Comparison of ENCODE assay signal across 15 cellular contexts in the genomic region with DNA sequence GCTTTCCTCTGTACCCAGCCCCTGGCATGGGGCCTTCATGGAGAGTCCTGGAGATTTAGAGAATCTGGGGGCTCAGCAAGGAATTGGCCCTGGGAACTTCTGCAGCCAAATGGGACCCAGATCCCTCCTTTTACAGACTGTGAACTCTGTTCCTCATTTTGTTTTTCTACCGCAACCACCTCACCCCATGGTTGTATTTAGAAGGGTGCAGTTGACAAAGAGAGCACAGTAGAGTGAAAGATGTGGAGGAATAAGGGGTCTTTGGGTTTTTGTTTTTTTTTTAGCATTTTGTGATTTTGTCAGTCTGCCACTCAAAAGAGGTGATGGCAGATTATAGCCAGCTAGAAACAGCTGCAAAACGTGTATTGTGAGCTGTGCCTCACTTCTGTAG. TPM values are rescaled to one million over a fixed set of nuclear protein-coding genes. Genes with fewer than 3 reads are reported as not detected.
DNase-seq lines count a peak whose midpoint lies in the region; ATAC-seq, FAIRE-seq and TF ChIP-seq lines count a peak whose summit lies in the region.
"Had no signal": no experiment of that assay in that cellular context is flagged by ENCODE, and none has a peak within 500 bp of the region (broad histone marks: within the 10 kb centered on the region; RNA-seq: fewer than 3 reads in every experiment).

No MANE protein-coding gene starts in this region.

- TF ChIP-seq CTCF in GM12878 (IDR thresholded peaks at IDR 0.05 in 2 of 3, conservative IDR thresholded peaks at IDR 0.05 in 1 of 3; ENCODE audit: control insufficient read depth in 2 of 3, extremely low read depth in 1 of 3, insufficient read depth in 1 of 3, low read depth in 3 of 3, low read length in 3 of 3) (no peak), osteocyte (IDR thresholded peaks at IDR 0.05) (no peak)

- in situ Hi-C loops in KBM-7 (cut with MboI; ENCODE audit: low pct_unique_long_range_greater_than_20kb, low sequenced_read_pairs): no loop called here
- in situ Hi-C loops in GM12878 (cut with MboI): no loop called here

- H3K27me3 Mint-ChIP-seq in activated CD4-positive, alpha-beta T cell treated with anti-CD3 and anti-CD28 coated beads, Interleukin-2, amount 10 ng/mL, durations not matched to agents 7 days and 5 days: no peaks in the 10 kb centered on the region
- H3K27me3 Mint-ChIP-seq in osteocyte (ENCODE audit: unreplicated experiment): no peaks in the 10 kb centered on the region

- peaks cover 2% of the 10 kb centered on the region for H3K36me3 Mint-ChIP-seq in activated CD4-positive, alpha-beta T cell treated with anti-CD3 and anti-CD28 coated beads, Interleukin-2, amount 10 ng/mL, durations not matched to agents 7 days and 5 days (ENCODE audit: low read depth)
- H3K36me3 Mint-ChIP-seq in osteocyte (ENCODE audit: unreplicated experiment): peaks cover 5% of the 10 kb centered on the region

- H3K4me3 ChIP-seq in GM12878: no peak overlapping the region
- H3K4me3 ChIP-seq: MG63, tibial nerve had no signal

- WGBS in GM12878 (ENCODE audit: insufficient coverage, insufficient replicate concordance, low lambda C conversion rate, missing lambda C conversion rate): 28% methylated on average over 2 of the region's 2 CpGs

- no peaks in the 10 kb centered on the region for H3K79me2 ChIP-seq in GM12878 (ENCODE audit: control insufficient read depth, insufficient read depth, low read length)

- no peaks in the 10 kb centered on the region for H3K9me3 ChIP-seq in GM12878 (replicated peaks; ENCODE audit: control insufficient read depth, insufficient read depth, low read length)
- H3K9me3 ChIP-seq: MG63, tibial nerve had no signal

- H3K27ac ChIP-seq in GM12878 (ENCODE audit: control insufficient read depth, insufficient read depth): no peak overlapping the region
- H3K27ac ChIP-seq: tibial nerve, WERI-Rb-1 had no signal

- ATAC-seq in GM12878: no peak
- ATAC-seq in GM19395 (IDR thresholded peaks at IDR 0.05; ENCODE audit: unreplicated experiment): no peak

- H3K4me3 Mint-ChIP-seq in activated CD4-positive, alpha-beta T cell treated with anti-CD3 and anti-CD28 coated beads, Interleukin-2, amount 10 ng/mL, durations not matched to agents 7 days and 5 days: peak overlapping the region; percentile 82
- peak overlapping the region; percentile 87 for H3K4me3 Mint-ChIP-seq in osteocyte (ENCODE audit: unreplicated experiment)

- CTCF ChIA-PET in activated CD4-positive, alpha-beta T cell treated with anti-CD3 and anti-CD28 coated beads, Interleukin-2, amount 10 ng/mL, durations not matched to agents 7 days and 5 days (lab: Charles Lee): interaction anchor here (1.4 kb wide), 1 partner anchor 12 kb away, joined by 3 read pairs; no protein-coding TSS in a partner anchor
- CTCF ChIA-PET in GM12878 (lab: Yijun Ruan, JAX): interaction anchor here (0.6 kb wide), 1 partner anchor 22 kb away, joined by 3 read pairs; no protein-coding TSS in a partner anchor

- FAIRE-seq in GM12878 (lab: Jason Lieb, UNC): no peak
- FAIRE-seq: colon, GM18507 had no signal

- POLR2A ChIA-PET in activated CD4-positive, alpha-beta T cell treated with anti-CD3 and anti-CD28 coated beads, Interleukin-2, amount 10 ng/mL, durations not matched to agents 7 days and 5 days (lab: Charles Lee): no interaction called here
- POLR2A ChIA-PET in GM12878 (lab: Charles Lee): no interaction called here

- TF ChIP-seq EP300 in GM12878 (IDR thresholded peaks at IDR 0.05; ENCODE audit: borderline replicate concordance in 1 of 2, control insufficient read depth in 1 of 2, low read depth in 2 of 2, low read length in 2 of 2): no peak

- no peak overlapping the region for H3K9ac ChIP-seq in GM12878 (ENCODE audit: control insufficient read depth, insufficient read depth, low read length)

- no peaks in the 10 kb centered on the region for H3K27me3 ChIP-seq in GM12878 (replicated peaks in 1 of 2; ENCODE audit: control insufficient read depth in 2 of 2, insufficient read depth in 2 of 2, low read length in 1 of 2)
- H3K27me3 ChIP-seq: MG63, tibial nerve had no signal

- RAD21 ChIA-PET in GM12878 (lab: Charles Lee; ENCODE audit: unreplicated experiment): no interaction called here

- no peak overlapping the region for H2AFZ ChIP-seq in GM12878 (ENCODE audit: control insufficient read depth, low read depth, low read length)

- H3K4me1 Mint-ChIP-seq in activated CD4-positive, alpha-beta T cell treated with anti-CD3 and anti-CD28 coated beads, Interleukin-2, amount 10 ng/mL, durations not matched to agents 7 days and 5 days: peaks cover 32% of the 10 kb centered on the region
- peaks cover 36% of the 10 kb centered on the region for H3K4me1 Mint-ChIP-seq in osteocyte (ENCODE audit: unreplicated experiment)

- no peak for TF ChIP-seq RAD21 in GM12878 (IDR thresholded peaks at IDR 0.05; ENCODE audit: insufficient read depth, low read depth, low read length)

- H3K4me1 ChIP-seq in GM12878 (ENCODE audit: control insufficient read depth, insufficient read depth, low read length): peaks cover 8% of the 10 kb centered on the region

- H3K36me3 ChIP-seq in GM12878 (ENCODE audit: control insufficient read depth in 2 of 2, insufficient read depth in 2 of 2, low read length in 1 of 2): no peaks in the 10 kb centered on the region
- H3K36me3 ChIP-seq: MG63 had no signal

- no peak overlapping the region for H3K27ac Mint-ChIP-seq in activated CD4-positive, alpha-beta T cell treated with anti-CD3 and anti-CD28 coated beads, Interleukin-2, amount 10 ng/mL, durations not matched to agents 7 days and 5 days
- no peak overlapping the region for H3K27ac Mint-ChIP-seq in osteocyte (ENCODE audit: unreplicated experiment)

- SMC1A ChIA-PET in GM12878 (lab: Charles Lee; ENCODE audit: uncharacterized antibody, unreplicated experiment): interaction anchor here (1.4 to 1.6 kb wide), 2 partner anchors 11 to 61 kb away, joined by 3 to 4 read pairs; no protein-coding TSS in a partner anchor

- intact Hi-C loops in GM12878 (cut with micrococcal nuclease; ENCODE audit: unreplicated experiment): no loop called here

- no peaks in the 10 kb centered on the region for H3K9me3 Mint-ChIP-seq in activated CD4-positive, alpha-beta T cell treated with anti-CD3 and anti-CD28 coated beads, Interleukin-2, amount 10 ng/mL, durations not matched to agents 7 days and 5 days
- no peaks in the 10 kb centered on the region for H3K9me3 Mint-ChIP-seq in osteocyte (ENCODE audit: unreplicated experiment)

- DNase-seq in activated CD4-positive, alpha-beta T cell treated with anti-CD3 and anti-CD28 coated beads, Interleukin-2, amount 10 ng/mL, durations not matched to agents 7 days and 5 days: no peak
- no peak for DNase-seq in activated CD4-positive, alpha-beta T cell treated with anti-CD3 and anti-CD28 coated beads, Interleukin-2, amount 50 U/mL, for 1 hour
- DNase-seq in KBM-7 (peak; percentile 30), GM12878 (ENCODE audit: low read depth, low spot score) (no peak), osteocyte (ENCODE audit: extremely low spot score, unreplicated experiment) (no peak), nucleus accumbens (lab: John Stamatoyannopoulos, UW) (no peak), GM19240 (ENCODE audit: insufficient read length, low spot score) (no peak)
- DNase-seq: activated naive CD4-positive, alpha-beta T cell treated with Interleukin-2 at 50 U/mL for 16 hours; MG63; NCI-H2227 treated with DMSO at 0.1 percent for 48 hours; WERI-Rb-1 had no signal

- no peak for TF ChIP-seq POLR2A in GM12878 (IDR thresholded peaks at IDR 0.05; ENCODE audit: low read depth, low read length)

- H3K4me2 ChIP-seq in GM12878 (ENCODE audit: control insufficient read depth, insufficient read depth): peak overlapping the region; percentile 99

- no TSS peak for BruUV-seq in GM12878 (replicated peaks; lab: Mats Ljungman, UMichigan)

- H4K20me1 ChIP-seq in GM12878 (ENCODE audit: control insufficient read depth, insufficient read depth): no peaks in the 10 kb centered on the region

RNA-seq across cellular contexts. Expression of gene ZNF74, which starts 1.9 kb away (rescaled TPM):
- total RNA-seq in activated CD4-positive, alpha-beta T cell treated with anti-CD3 and anti-CD28 coated beads, Interleukin-2, amount 10 ng/mL, durations not matched to agents 7 days and 5 days: 10 to 100 TPM in 1 of 2 experiments, 1 to 10 TPM in 1; 8.6 to 11.1 TPM
- 13.4 and 18.4 TPM in 2 replicates for total RNA-seq in GM12878 (2013; cell fraction: nucleolus; rRNA removed)
- total RNA-seq in GM12878 (2014; rRNA removed) (8.0 and 8.6 TPM in 2 replicates), GM12878 (2014; rRNA removed; fragmentation: Illumina TruSeq; extraction: Trizol) (3.7 and 4.0 TPM in 2 replicates), GM12878 (2021) (8.3 and 9.3 TPM in 2 replicates), osteocyte (19.6 and 20.4 TPM in 2 replicates)
- 1.3 TPM for polyA plus RNA-seq in GM12878 (2011; ENCODE audit: low read depth)
- polyA plus RNA-seq in GM12878 (2011; rRNA removed) (2.9 and 4.4 TPM in 2 replicates), GM12878 (2014; fragmentation: Illumina TruSeq; extraction: Trizol) (1.6 and 3.0 TPM in 2 replicates), GM12878 (2014; fragmentation: Nextera tagmentation; extraction: Ambion mirVana) (under 1 TPM; 0.37 to 0.73 TPM), GM12878 (2014; rRNA removed) (7.0 and 7.4 TPM in 2 replicates), GM12878 (2016; fragmentation: Nextera tagmentation; extraction: Ambion mirVana) (1 to 10 TPM; 5.8 to 6.2 TPM)
- polyA plus RNA-seq in GM12878 (2011; cell fraction: cytosol; rRNA removed): 5.6 and 8.6 TPM in 2 replicates
- polyA plus RNA-seq in GM12878 (2011; cell fraction: nucleus; rRNA removed): 5.9 and 7.3 TPM in 2 replicates
- 2.4 and 4.1 TPM in 2 replicates for polyA plus RNA-seq in GM12878 (2012)
- 4.2 and 8.0 TPM in 2 replicates for polyA minus RNA-seq in GM12878 (2011; rRNA and poly(A)+ RNA removed)
- polyA minus RNA-seq in GM12878 (2011; cell fraction: cytosol; rRNA and poly(A)+ RNA removed): 3.4 and 3.5 TPM in 2 replicates
- 2.3 and 4.3 TPM in 2 replicates for polyA minus RNA-seq in GM12878 (2011; cell fraction: nucleus; rRNA and poly(A)+ RNA removed)

RNA-seq across cellular contexts. Expression of gene SCARF2, which starts 41.7 kb away (rescaled TPM):
- 1 to 10 TPM; 1.1 to 1.2 TPM for total RNA-seq in activated CD4-positive, alpha-beta T cell treated with anti-CD3 and anti-CD28 coated beads, Interleukin-2, amount 10 ng/mL, durations not matched to agents 7 days and 5 days
- total RNA-seq in GM12878 (2013; cell fraction: nucleolus; rRNA removed): 1.1 and 1.2 TPM in 2 replicates
- total RNA-seq in GM12878 (2014; rRNA removed): 0.17 and 0.27 TPM in 2 replicates
- not detected in 2 replicates for total RNA-seq in GM12878 (2014; rRNA removed; fragmentation: Illumina TruSeq; extraction: Trizol)
- total RNA-seq in GM12878 (2021): 0.45 and 0.74 TPM in 2 replicates
- not detected for polyA plus RNA-seq in GM12878 (2011; ENCODE audit: low read depth)
- polyA plus RNA-seq in GM12878 (2011; rRNA removed): 0.01 TPM in 1 of 2 replicates, not detected in the other
- 0.09 and 0.17 TPM in 2 replicates for polyA plus RNA-seq in GM12878 (2011; cell fraction: cytosol; rRNA removed)
- polyA plus RNA-seq in GM12878 (2011; cell fraction: nucleus; rRNA removed): 0.58 and 0.73 TPM in 2 replicates
- 0.20 and 0.27 TPM in 2 replicates for polyA plus RNA-seq in GM12878 (2012)
- polyA plus RNA-seq in GM12878 (2014; fragmentation: Illumina TruSeq; extraction: Trizol): not detected in 2 replicates
- not detected for polyA plus RNA-seq in GM12878 (2014; fragmentation: Nextera tagmentation; extraction: Ambion mirVana)
- polyA plus RNA-seq in GM12878 (2014; rRNA removed): 0.38 and 0.89 TPM in 2 replicates
- polyA plus RNA-seq in GM12878 (2016; fragmentation: Nextera tagmentation; extraction: Ambion mirVana): under 1 TPM in 1 of 2 experiments, not detected in 1; 0.09 TPM
- polyA minus RNA-seq in GM12878 (2011; rRNA and poly(A)+ RNA removed): 0.10 TPM in 1 of 2 replicates, not detected in the other
- not detected in 2 replicates for polyA minus RNA-seq in GM12878 (2011; cell fraction: cytosol; rRNA and poly(A)+ RNA removed)
- polyA minus RNA-seq in GM12878 (2011; cell fraction: nucleus; rRNA and poly(A)+ RNA removed): 0.29 TPM in 1 of 2 replicates, not detected in the other
- 48.4 and 50.8 TPM in 2 replicates for total RNA-seq in osteocyte

Comparison
In these comparisons a context has a peak if more than half of its experiments do, and no peak if none do; other contexts are left out.
1. RNA of gene SCARF2, which starts 41.7 kb away (total RNA-seq): 48.4 to 50.8 TPM in osteocyte; 1.1 to 1.2 TPM in activated CD4-positive, alpha-beta T cell treated with anti-CD3 and anti-CD28 coated beads, Interleukin-2, amount 10 ng/mL, durations not matched to agents 7 days and 5 days and 0.17 to 1.2 TPM in GM12878; every median in the first group is over 10 times any median in the second.